ENCODE assay signal across 9 cellular contexts in the genomic region with DNA sequence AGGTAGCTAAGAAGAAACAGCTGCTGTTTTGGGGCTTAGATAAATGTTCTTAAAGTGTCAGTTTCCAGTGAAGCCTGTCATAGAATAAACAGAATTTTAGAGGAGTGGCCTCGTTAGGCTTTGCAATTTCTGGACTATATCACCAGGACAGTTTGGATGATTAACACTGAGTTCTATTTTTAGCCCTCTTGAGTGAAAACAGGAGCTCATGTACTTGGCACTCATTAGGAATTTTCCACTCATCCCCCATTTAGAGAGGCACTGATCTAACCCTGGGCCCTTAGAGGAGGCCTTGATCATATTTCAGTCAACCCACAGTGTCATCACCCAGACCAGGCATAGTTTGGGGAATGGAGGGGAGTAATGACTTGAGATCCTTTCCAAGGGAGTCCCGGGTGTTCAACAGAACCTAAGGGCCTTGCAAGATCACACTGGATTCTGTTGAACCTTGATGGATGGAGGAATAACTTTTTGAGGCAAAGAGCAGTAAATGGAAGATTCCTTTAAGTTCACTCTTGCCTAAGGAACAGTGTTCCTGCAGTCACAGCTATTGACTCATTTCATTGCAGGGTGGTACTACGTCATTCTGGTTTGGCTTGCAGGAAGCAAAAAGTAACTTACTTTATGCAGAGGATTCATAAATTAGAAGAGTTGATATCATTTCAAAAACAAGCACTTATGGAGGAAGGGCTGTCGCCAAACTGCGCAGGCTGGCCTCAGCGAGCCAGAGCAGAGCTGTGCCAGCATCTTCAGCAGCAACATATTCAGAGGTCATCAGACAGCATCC.
DNase-seq lines count a peak whose midpoint lies in the region; ATAC-seq and TF ChIP-seq lines count a peak whose summit lies in the region.
"Had no signal": no experiment of that assay in that cellular context is flagged by ENCODE, and none has a peak within 500 bp of the region (broad histone marks: within the 10 kb centered on the region; RNA-seq: fewer than 3 reads in every experiment).

No MANE protein-coding gene starts in this region.

- no peak overlapping the region for H3K9ac ChIP-seq in BLaER1 treated with 17β-estradiol and CSF1 and Interleukin-3, amounts not matched to agents 10 nM and 100 nM

- TF ChIP-seq POLR2A in ovary (IDR thresholded peaks at IDR 0.05): no peak

- CTCF ChIA-PET in CD4-positive, alpha-beta T cell (lab: Charles Lee): no interaction called here

- H3K36me3 ChIP-seq in BLaER1 treated with 17β-estradiol and CSF1 and Interleukin-3, amounts not matched to agents 10 nM and 100 nM: no peaks in the 10 kb centered on the region
- H3K36me3 ChIP-seq in ovary: no peaks in the 10 kb centered on the region

- no peaks in the 10 kb centered on the region for H3K27me3 ChIP-seq in BLaER1 treated with 17β-estradiol and CSF1 and Interleukin-3, amounts not matched to agents 10 nM and 100 nM
- no peaks in the 10 kb centered on the region for H3K27me3 ChIP-seq in ovary
- H3K27me3 ChIP-seq in CD4-positive, alpha-beta T cell (ENCODE audit: control insufficient read depth, insufficient read depth, low read length): peaks cover 14% of the 10 kb centered on the region

- POLR2A ChIA-PET in CD4-positive, alpha-beta T cell (lab: Charles Lee): no interaction called here

- 43 to 55% (median 50%) methylated on average over 6 of the region's 6 CpGs for WGBS in ovary, 3 donors

- peak; percentile 83 to 92 for DNase-seq in NCI-H524 (lab: John Stamatoyannopoulos, UW)
- peak; percentile 99 for DNase-seq in fibroblast of mammary gland (ENCODE audit: low read depth)
- DNase-seq in ovary: peak in 2 of 5 donors; percentile 23 to 25
- no peak for DNase-seq in CD4-positive, alpha-beta T cell
- DNase-seq in osteocyte (ENCODE audit: extremely low spot score, unreplicated experiment): no peak
- DNase-seq in T-helper 9 cell: no peak
- DNase-seq in CD14-positive monocyte (ENCODE audit: low spot score): no peak
- DNase-seq: stimulated activated CD4-positive, alpha-beta T cell treated with anti-CD3 and anti-CD28 coated beads, Interleukin-15, amount 100 ng/mL, for 24 hours had no signal

- H3K27ac Mint-ChIP-seq in CD4-positive, alpha-beta T cell: no peak overlapping the region
- H3K27ac Mint-ChIP-seq in osteocyte (ENCODE audit: unreplicated experiment) (no peak overlapping the region), CD14-positive monocyte (no peak overlapping the region)

- H3K27ac ChIP-seq in BLaER1 treated with 17β-estradiol and CSF1 and Interleukin-3, amounts not matched to agents 10 nM and 100 nM: no peak overlapping the region
- peak overlapping the region; percentile 23 for H3K27ac ChIP-seq in ovary
- no peak overlapping the region for H3K27ac ChIP-seq in CD4-positive, alpha-beta T cell (ENCODE audit: low read depth, low read length)

- intact Hi-C loops in ovary (cut with DNase I): no loop called here
- intact Hi-C loops in CD4-positive, alpha-beta T cell (cut with DNase I, micrococcal nuclease): no loop called here
- intact Hi-C loops in CD14-positive monocyte (cut with micrococcal nuclease): no loop called here

- TF ChIP-seq CTCF in fibroblast of mammary gland (conservative IDR thresholded peaks at IDR 0.05; ENCODE audit: control insufficient read depth, insufficient read depth, low read depth, low read length): no peak
- no peak for TF ChIP-seq CTCF in ovary (IDR thresholded peaks at IDR 0.05)
- no peak for TF ChIP-seq CTCF in CD4-positive, alpha-beta T cell (IDR thresholded peaks at IDR 0.05)
- no peak for TF ChIP-seq CTCF in osteocyte (IDR thresholded peaks at IDR 0.05)
- no peak for TF ChIP-seq CTCF in CD14-positive monocyte (IDR thresholded peaks at IDR 0.05)

- no peaks in the 10 kb centered on the region for H3K36me3 Mint-ChIP-seq in CD4-positive, alpha-beta T cell (ENCODE audit: low read depth)
- H3K36me3 Mint-ChIP-seq in osteocyte (ENCODE audit: unreplicated experiment): no peaks in the 10 kb centered on the region
- no peaks in the 10 kb centered on the region for H3K36me3 Mint-ChIP-seq in CD14-positive monocyte

- no peak for ATAC-seq in CD4-positive, alpha-beta T cell (ENCODE audit: poor library complexity)

- H3K4me3 ChIP-seq in BLaER1 treated with 17β-estradiol and CSF1 and Interleukin-3, amounts not matched to agents 10 nM and 100 nM: no peak overlapping the region
- H3K4me3 ChIP-seq in fibroblast of mammary gland (ENCODE audit: control insufficient read depth, low read depth, low read length): no peak overlapping the region
- H3K4me3 ChIP-seq in ovary: no peak overlapping the region

- no peaks in the 10 kb centered on the region for H3K4me1 Mint-ChIP-seq in CD4-positive, alpha-beta T cell (ENCODE audit: low read depth)
- H3K4me1 Mint-ChIP-seq in osteocyte (ENCODE audit: unreplicated experiment): peaks cover 15% of the 10 kb centered on the region
- peaks cover 3% of the 10 kb centered on the region for H3K4me1 Mint-ChIP-seq in CD14-positive monocyte

- TF ChIP-seq EP300 in ovary (IDR thresholded peaks at IDR 0.05): no peak

- no peaks in the 10 kb centered on the region for H3K9me3 Mint-ChIP-seq in CD4-positive, alpha-beta T cell
- H3K9me3 Mint-ChIP-seq in osteocyte (ENCODE audit: unreplicated experiment) (no peaks in the 10 kb centered on the region), CD14-positive monocyte (peaks cover 0 to 1% (median 0%) of the 10 kb centered on the region in 7 donors)

- no peaks in the 10 kb centered on the region for H4K20me1 ChIP-seq in BLaER1 treated with 17β-estradiol and CSF1 and Interleukin-3, amounts not matched to agents 10 nM and 100 nM

- peaks cover 37% of the 10 kb centered on the region for H3K27me3 Mint-ChIP-seq in CD4-positive, alpha-beta T cell
- H3K27me3 Mint-ChIP-seq in osteocyte (ENCODE audit: unreplicated experiment): peaks cover 23% of the 10 kb centered on the region
- H3K27me3 Mint-ChIP-seq in CD14-positive monocyte (ENCODE audit: low read depth in 3 of 3): peaks cover 8 to 25% (median 15%) of the 10 kb centered on the region in 3 donors

- H3K4me3 Mint-ChIP-seq in CD4-positive, alpha-beta T cell: no peak overlapping the region
- no peak overlapping the region for H3K4me3 Mint-ChIP-seq in osteocyte (ENCODE audit: unreplicated experiment)
- H3K4me3 Mint-ChIP-seq in CD14-positive monocyte: no peak overlapping the region

- peak overlapping the region in 7 of 11 experiments; percentile 5 to 48 (median 22); a peak in 7 of 22 replicates for H3K4me2 ChIP-seq in BLaER1 treated with 17β-estradiol and CSF1 and Interleukin-3, amounts not matched to agents 10 nM and 100 nM

- peaks cover 0 to 13% (median 9%) of the 10 kb centered on the region in 10 experiments; a peak in 10 of 20 replicates for H3K4me1 ChIP-seq in BLaER1 treated with 17β-estradiol and CSF1 and Interleukin-3, amounts not matched to agents 10 nM and 100 nM
- H3K4me1 ChIP-seq in ovary (ENCODE audit: insufficient read depth): peaks cover 23% of the 10 kb centered on the region

- H3K9me3 ChIP-seq in BLaER1 treated with 17β-estradiol and CSF1 and Interleukin-3, amounts not matched to agents 10 nM and 100 nM (replicated peaks in 1 of 11): no peaks in the 10 kb centered on the region
- no peaks in the 10 kb centered on the region for H3K9me3 ChIP-seq in ovary
- no peaks in the 10 kb centered on the region for H3K9me3 ChIP-seq in CD4-positive, alpha-beta T cell (ENCODE audit: control insufficient read depth, low read length)

Comparison
In these comparisons a context has a peak if more than half of its experiments do, and no peak if none do; other contexts are left out.
1. H3K27ac ChIP-seq: peak in ovary (2 of 2); none in BLaER1 treated with 17β-estradiol and CSF1 and Interleukin-3, amounts not matched to agents 10 nM and 100 nM (0 of 11) and CD4-positive, alpha-beta T cell (single experiment).
2. DNase-seq: peak in NCI-H524 (2 of 2) and fibroblast of mammary gland (single experiment); none in CD4-positive, alpha-beta T cell (0 of 10), osteocyte (single experiment), T-helper 9 cell (single experiment) and CD14-positive monocyte (single experiment).